Comparison of ENCODE assay signal across 8 cellular contexts in genomic region chr1:9198538-9199361, GRCh38. TPM values are rescaled to one million over a fixed set of nuclear protein-coding genes. Genes with fewer than 3 reads are reported as not detected.
DNase-seq lines count a peak whose midpoint lies in the region; ATAC-seq and TF ChIP-seq lines count a peak whose summit lies in the region.

No MANE protein-coding gene starts in this region.

- no peaks in the 10 kb centered on the region for H3K36me3 ChIP-seq in H7 (replicated peaks; ENCODE audit: control insufficient read depth, insufficient read depth, low read length)
- H3K36me3 ChIP-seq in mucosa of descending colon (ENCODE audit: low read depth), result no peaks in the 10 kb centered on the region

- peak overlapping the region in 23 of 59 donors; percentile 3 to 65 (median 42) for H3K27ac ChIP-seq in dorsolateral prefrontal cortex

- peak overlapping the region; percentile 34 for H3K4me3 ChIP-seq in AG09309 (ENCODE audit: control insufficient read depth, low read depth, low read length)
- peak overlapping the region; percentile 16; the same call in 1 of the 2 replicates for H3K4me3 ChIP-seq in H7 (ENCODE audit: insufficient read depth, low read depth, low read length)
- H3K4me3 ChIP-seq in dorsolateral prefrontal cortex, result peak overlapping the region in 55 of 59 donors; percentile 7 to 60 (median 42)
- no peak overlapping the region for H3K4me3 ChIP-seq in mucosa of descending colon

- no peaks in the 10 kb centered on the region for H3K4me1 ChIP-seq in mucosa of descending colon (ENCODE audit: low read depth)

- H3K27me3 ChIP-seq in H7 (ENCODE audit: control insufficient read depth, insufficient read depth, low read length) (peaks cover 70% of the 10 kb centered on the region), dorsolateral prefrontal cortex (peaks cover 0 to 44% (median 4%) of the 10 kb centered on the region in 45 donors)

- H3K9me3 ChIP-seq in mucosa of descending colon, result no peaks in the 10 kb centered on the region

- no peak for TF ChIP-seq CTCF in AG09309 (IDR thresholded peaks at IDR 0.05; ENCODE audit: control insufficient read depth, insufficient read depth, low read depth, low read length, missing control alignments)
- TF ChIP-seq CTCF in dorsolateral prefrontal cortex (IDR thresholded peaks at IDR 0.05 in 54 of 56, conservative IDR thresholded peaks at IDR 0.05 in 2 of 56; ENCODE audit: low read depth in 1 of 56, partially characterized antibody in 56 of 56), result peak in 8 of 56 donors; percentile 15 to 27 (median 20)
- no peak for TF ChIP-seq CTCF in mucosa of descending colon (IDR thresholded peaks at IDR 0.05)

- peak; percentile 22 for ATAC-seq in mucosa of descending colon

- intact Hi-C loops in dorsolateral prefrontal cortex (cut with DNase I) (loop anchor here in 1 of 2 donors (5.0 kb wide), 1 partner anchor 281 kb away; no protein-coding TSS in a partner anchor), mucosa of descending colon (cut with DNase I, micrococcal nuclease) (loop anchor here in 1 of 2 donors (10.0 kb wide), 1 partner anchor 84 kb away; no protein-coding TSS in a partner anchor)

- DNase-seq in AG09309 (ENCODE audit: low read depth) (no peak), H7 (peak; percentile 91), dorsolateral prefrontal cortex (peak in 4 of 10 donors; percentile 23 to 59 (median 52)), mucosa of descending colon (no peak), NCI-H2029 treated with DMSO at 0.1 percent for 48 hours (lab: John Stamatoyannopoulos, UW) (no peak), ureter (ENCODE audit: low spot score) (no peak), A172 (ENCODE audit: low spot score) (no peak), NCI-H2029 (lab: John Stamatoyannopoulos, UW) (no peak)

RNA-seq across cellular contexts. Expression of gene H6PD, which starts 35.8 kb away (rescaled TPM):
- 13.9 and 20.2 TPM in 2 replicates for total RNA-seq in H7 (2014; rRNA removed; shearing (Covaris generic))
- total RNA-seq in dorsolateral prefrontal cortex (10 to 100 TPM in 118 of 120 experiments, 1 to 10 TPM in 2; 9.0 to 25.6 (median 15.7) TPM), mucosa of descending colon (10 to 100 TPM; 27.6 to 35.3 (median 31.9) TPM), ureter (70.7 TPM)
- total RNA-seq in A172 (2014; rRNA removed; shearing (Covaris generic)), result 8.6 and 10.2 TPM in 2 replicates
